In genomic region chr9:134360180-134360759, GRCh38 we compare ENCODE assay signal across 19 cellular contexts. TPM values are rescaled to one million over a fixed set of nuclear protein-coding genes. Genes with fewer than 3 reads are reported as not detected.
DNase-seq lines count a peak whose midpoint lies in the region; FAIRE-seq and TF ChIP-seq lines count a peak whose summit lies in the region.
"Had no signal": no experiment of that assay in that cellular context is flagged by ENCODE, and none has a peak within 500 bp of the region (broad histone marks: within the 10 kb centered on the region; RNA-seq: fewer than 3 reads in every experiment).

No MANE protein-coding gene starts in this region.

- dilution Hi-C loops in keratinocyte (cut with MboI; ENCODE audit: extremely low pct_ligation_motif_present, low sequenced_read_pairs): no loop called here

- H3K4me1 ChIP-seq in PC-9 (replicated peaks; ENCODE audit: insufficient read depth): peaks cover 61% of the 10 kb centered on the region
- peaks cover 74% of the 10 kb centered on the region for H3K4me1 ChIP-seq in keratinocyte (ENCODE audit: control insufficient read depth, extremely low read depth, insufficient read depth, low read length)
- H3K4me1 ChIP-seq in skeletal muscle satellite cell (ENCODE audit: control insufficient read depth, insufficient read depth, low read length): peaks cover 21% of the 10 kb centered on the region
- H3K4me1 ChIP-seq in endodermal cell (ENCODE audit: control insufficient read depth, insufficient read depth, low read length): peaks cover 4% of the 10 kb centered on the region

- no peaks in the 10 kb centered on the region for H3K9me3 ChIP-seq in PC-9 (ENCODE audit: insufficient read depth, low read depth)
- no peaks in the 10 kb centered on the region for H3K9me3 ChIP-seq in keratinocyte (ENCODE audit: control insufficient read depth, low read depth, low read length)
- H3K9me3 ChIP-seq in skeletal muscle satellite cell (replicated peaks; ENCODE audit: low read length): no peaks in the 10 kb centered on the region
- no peaks in the 10 kb centered on the region for H3K9me3 ChIP-seq in endodermal cell (ENCODE audit: control insufficient read depth, low read length)
- H3K9me3 ChIP-seq: MG63, uterus had no signal

- TF ChIP-seq CTCF in C4-2B (conservative IDR thresholded peaks at IDR 0.05) (peak; percentile 71), PC-9 (conservative IDR thresholded peaks at IDR 0.05) (no peak), keratinocyte (optimal IDR thresholded peaks at IDR 0.05 in 1 of 3, IDR thresholded peaks at IDR 0.05 in 1 of 3, conservative IDR thresholded peaks at IDR 0.05 in 1 of 3; ENCODE audit: extremely low read depth in 1 of 3, insufficient read depth in 2 of 3, low read length in 3 of 3) (peak in 2 of 3 experiments; percentile 29 to 53), endodermal cell (conservative IDR thresholded peaks at IDR 0.05) (no peak)

- H3K27me3 ChIP-seq in PC-9 (ENCODE audit: insufficient read depth, low read depth) (no peaks in the 10 kb centered on the region), keratinocyte (ENCODE audit: control insufficient read depth, extremely low read depth, insufficient read depth, low read length) (no peaks in the 10 kb centered on the region), skeletal muscle satellite cell (ENCODE audit: control insufficient read depth, insufficient read depth, low read length) (no peaks in the 10 kb centered on the region), endodermal cell (ENCODE audit: control insufficient read depth, insufficient read depth, low read length, poor library complexity, severe bottlenecking) (no peaks in the 10 kb centered on the region)
- H3K27me3 ChIP-seq: dorsolateral prefrontal cortex, MG63, uterus had no signal

- H3K9me1 ChIP-seq in keratinocyte (ENCODE audit: control insufficient read depth, extremely low read depth, insufficient read depth, low read length): peaks cover 7% of the 10 kb centered on the region

- H3K27ac Mint-ChIP-seq in endodermal cell: no peak overlapping the region
- H3K27ac Mint-ChIP-seq: activated CD4-positive, alpha-beta memory T cell treated with anti-CD3 and anti-CD28 coated beads, Interleukin-2, amount 10 ng/mL, durations not matched to agents 7 days and 5 days; activated naive CD4-positive, alpha-beta T cell treated with anti-CD3 and anti-CD28 coated beads, Interleukin-2, amount 50 U/mL, for 72 hours; natural killer cell treated with Interleukin-12 subunit alpha and Interleukin-12 subunit beta and Interleukin-15 and Interleukin-18, amount 100 ng/mL, for 72 hours; T-cell had no signal

- H3K27me3 Mint-ChIP-seq in endodermal cell (ENCODE audit: insufficient read depth): no peaks in the 10 kb centered on the region
- H3K27me3 Mint-ChIP-seq: activated CD4-positive, alpha-beta memory T cell treated with anti-CD3 and anti-CD28 coated beads, Interleukin-2, amount 10 ng/mL, durations not matched to agents 7 days and 5 days; natural killer cell treated with Interleukin-12 subunit alpha and Interleukin-12 subunit beta and Interleukin-15 and Interleukin-18, amount 100 ng/mL, for 72 hours; T-cell had no signal

- H3K4me3 Mint-ChIP-seq in endodermal cell: no peak overlapping the region
- H3K4me3 Mint-ChIP-seq: activated CD4-positive, alpha-beta memory T cell treated with anti-CD3 and anti-CD28 coated beads, Interleukin-2, amount 10 ng/mL, durations not matched to agents 7 days and 5 days; natural killer cell treated with Interleukin-12 subunit alpha and Interleukin-12 subunit beta and Interleukin-15 and Interleukin-18, amount 100 ng/mL, for 72 hours; T-cell had no signal

- DNase-seq in PC-9 (no peak), keratinocyte (ENCODE audit: low read depth, low spot score) (no peak), endodermal cell (no peak), NCI-H1694 treated with DMSO at 0.1 percent for 48 hours (lab: John Stamatoyannopoulos, UW) (no peak), erythroblast (lab: John Stamatoyannopoulos, UW) (no peak), activated gamma-delta T cell treated with Interleukin-2 at 50 U/mL for 16 hours (no peak)
- DNase-seq: activated CD4-positive, alpha-beta memory T cell treated with anti-CD3 and anti-CD28 coated beads, Interleukin-2, amount 10 ng/mL, durations not matched to agents 7 days and 5 days; activated T-cell treated with anti-CD3 and anti-CD28 coated beads, Interleukin-2, amount 50 U/mL, for 1 hour; dorsolateral prefrontal cortex; NCI-H146; stimulated activated naive CD4-positive, alpha-beta T cell; T-cell; uterus had no signal

- no peak overlapping the region for H2AFZ ChIP-seq in PC-9
- H2AFZ ChIP-seq in keratinocyte (ENCODE audit: control insufficient read depth, low read length): no peak overlapping the region

- peaks cover 86% of the 10 kb centered on the region for H3K79me2 ChIP-seq in PC-9 (ENCODE audit: low read depth)
- peaks cover 17% of the 10 kb centered on the region for H3K79me2 ChIP-seq in keratinocyte (ENCODE audit: control insufficient read depth, insufficient read depth, low read length)

- no peaks in the 10 kb centered on the region for H3K9me3 Mint-ChIP-seq in endodermal cell
- H3K9me3 Mint-ChIP-seq: activated CD4-positive, alpha-beta memory T cell treated with anti-CD3 and anti-CD28 coated beads, Interleukin-2, amount 10 ng/mL, durations not matched to agents 7 days and 5 days; activated naive CD4-positive, alpha-beta T cell treated with anti-CD3 and anti-CD28 coated beads, Interleukin-2, amount 50 U/mL, for 72 hours; natural killer cell treated with Interleukin-12 subunit alpha and Interleukin-12 subunit beta and Interleukin-15 and Interleukin-18, amount 100 ng/mL, for 72 hours; T-cell had no signal

- H3K4me2 ChIP-seq in PC-9: peak overlapping the region; percentile 98
- H3K4me2 ChIP-seq in keratinocyte (ENCODE audit: control insufficient read depth, extremely low read depth, insufficient read depth, low read depth, low read length): peak overlapping the region; percentile 51
- peak overlapping the region; percentile 54 for H3K4me2 ChIP-seq in skeletal muscle satellite cell (ENCODE audit: low read length)

- POLR2A ChIA-PET in PC-9 (lab: Charles Lee; ENCODE audit: unreplicated experiment): no interaction called here

- H3K9me2 ChIP-seq in PC-9 (ENCODE audit: insufficient read depth): no peaks in the 10 kb centered on the region

- peaks cover 16% of the 10 kb centered on the region for H4K20me1 ChIP-seq in PC-9 (ENCODE audit: insufficient read depth)
- peaks cover 4% of the 10 kb centered on the region for H4K20me1 ChIP-seq in keratinocyte (ENCODE audit: control insufficient read depth, extremely low read depth, insufficient read depth, low read length)

- H3K27ac ChIP-seq in C4-2B (peak overlapping the region; percentile 96), PC-9 (no peak overlapping the region), keratinocyte (ENCODE audit: control insufficient read depth, insufficient read depth, low read length) (peak overlapping the region; percentile 12), endodermal cell (ENCODE audit: low read depth, low read length) (no peak overlapping the region)

- H3K36me3 ChIP-seq in PC-9 (ENCODE audit: low read depth) (no peaks in the 10 kb centered on the region), keratinocyte (ENCODE audit: control insufficient read depth in 2 of 2, extremely low read depth in 1 of 2, insufficient read depth in 2 of 2, low read length in 2 of 2) (peaks cover 0 to 2% of the 10 kb centered on the region in 2 experiments), skeletal muscle satellite cell (ENCODE audit: insufficient read depth, low read length) (no peaks in the 10 kb centered on the region), endodermal cell (ENCODE audit: control insufficient read depth, insufficient read depth, low read length) (no peaks in the 10 kb centered on the region)
- H3K36me3 ChIP-seq: MG63, uterus had no signal

- H3F3A ChIP-seq in PC-9 (ENCODE audit: insufficient read depth, low read depth): peaks cover 47% of the 10 kb centered on the region

- no peak for TF ChIP-seq POLR2A in erythroblast (IDR thresholded peaks at IDR 0.05; ENCODE audit: low read length)

- CTCF ChIA-PET in PC-9 (lab: Charles Lee): interaction anchor here (1.0 kb wide), 1 partner anchor 18 kb away, joined by 3 read pairs; no protein-coding TSS in a partner anchor

- FAIRE-seq in keratinocyte (lab: Jason Lieb, UNC): no peak
- FAIRE-seq: bronchial epithelial cell had no signal

- intact Hi-C loops in PC-9 (cut with micrococcal nuclease; ENCODE audit: unreplicated experiment): no loop called here

- H3K36me3 Mint-ChIP-seq in endodermal cell (ENCODE audit: low read depth): no peaks in the 10 kb centered on the region
- H3K36me3 Mint-ChIP-seq: activated naive CD4-positive, alpha-beta T cell treated with anti-CD3 and anti-CD28 coated beads, Interleukin-2, amount 50 U/mL, for 72 hours; natural killer cell treated with Interleukin-12 subunit alpha and Interleukin-12 subunit beta and Interleukin-15 and Interleukin-18, amount 100 ng/mL, for 72 hours; T-cell had no signal

- H3K9ac ChIP-seq in keratinocyte (ENCODE audit: control insufficient read depth, extremely low read depth, insufficient read depth, low read length) (peak overlapping the region; percentile 54), skeletal muscle satellite cell (ENCODE audit: low read depth, low read length) (no peak overlapping the region), endodermal cell (ENCODE audit: extremely low read depth, low read length, poor library complexity, severe bottlenecking) (no peak overlapping the region)

- BruUV-seq in PC-9 (replicated peaks; lab: Mats Ljungman, UMichigan): no TSS peak

- H3K4me3 ChIP-seq in PC-9 (no peak overlapping the region), keratinocyte (ENCODE audit: control insufficient read depth in 2 of 3, extremely low read depth in 1 of 3, insufficient read depth in 2 of 3, low read depth in 1 of 3, low read length in 3 of 3) (peak overlapping the region in 1 of 3 experiments; percentile 37), skeletal muscle satellite cell (ENCODE audit: low read length) (no peak overlapping the region), endodermal cell (ENCODE audit: low read length) (no peak overlapping the region)
- H3K4me3 ChIP-seq: dorsolateral prefrontal cortex, MG63, uterus had no signal

- H3K4me1 Mint-ChIP-seq in endodermal cell: peaks cover 16% of the 10 kb centered on the region
- H3K4me1 Mint-ChIP-seq: activated CD4-positive, alpha-beta memory T cell treated with anti-CD3 and anti-CD28 coated beads, Interleukin-2, amount 10 ng/mL, durations not matched to agents 7 days and 5 days had no signal

- WGBS in endodermal cell (ENCODE audit: insufficient coverage in 1 of 2, insufficient read length in 1 of 2), 2 experiments: 95% methylated on average over 25 to 30 of the region's 30 CpGs

RNA-seq across cellular contexts. Expression of gene RXRA, which starts 34.0 kb away (rescaled TPM):
- total RNA-seq in PC-9 (2021) (116 and 146 TPM in 2 replicates), endodermal cell (10 to 100 TPM; 58.3 to 70.6 TPM)
- polyA plus RNA-seq in keratinocyte: 9.7 to 17.2 TPM (median 16.7 TPM) in 3 replicates
- 15.9 TPM for polyA plus RNA-seq in keratinocyte (2011; ENCODE audit: low read depth)
- 10.5 and 21.8 TPM in 2 replicates for polyA plus RNA-seq in keratinocyte (2011; cell fraction: cytosol; rRNA removed)
- 19.4 and 29.5 TPM in 2 replicates for polyA plus RNA-seq in keratinocyte (2011; cell fraction: nucleus; rRNA removed)
- 30.5 and 34.7 TPM in 2 replicates for polyA plus RNA-seq in keratinocyte (2012; ENCODE audit: low replicate concordance)
- 19.2 to 55.3 TPM (median 30.6 TPM) in 3 replicates for polyA minus RNA-seq in keratinocyte
- 50.6 TPM for polyA minus RNA-seq in keratinocyte (2011; cell fraction: cytosol; rRNA and poly(A)+ RNA removed)
- 26.7 and 27.5 TPM in 2 replicates for polyA minus RNA-seq in keratinocyte (2011; cell fraction: nucleus; rRNA and poly(A)+ RNA removed)
- 9.9 and 16.6 TPM in 2 replicates for total RNA-seq in skeletal muscle satellite cell (2012; rRNA removed)
- polyA plus RNA-seq in endodermal cell (2013, experiment 1 of 2): 37.4 TPM
- 33.9 TPM for polyA plus RNA-seq in endodermal cell (2013, experiment 2 of 2)

Comparison
In these comparisons a context has a peak if more than half of its experiments do, and no peak if none do; other contexts are left out.
1. H3K27ac ChIP-seq: peak in C4-2B (single experiment) and keratinocyte (single experiment); none in PC-9 (single experiment) and endodermal cell (single experiment).
2. CTCF ChIP-seq: peak in C4-2B (single experiment) and keratinocyte (2 of 3); none in PC-9 (single experiment) and endodermal cell (single experiment).
3. Peak in every context shown above with its lines, with median percentiles within 50 percentile points of each other: H3K4me2 ChIP-seq.